ENCODE assay signal across 9 cellular contexts in genomic region chr13:107866666-107867623, GRCh38.
DNase-seq lines count a peak whose midpoint lies in the region; ATAC-seq and TF ChIP-seq lines count a peak whose summit lies in the region.
"Had no signal": no experiment of that assay in that cellular context is flagged by ENCODE, and none has a peak within 500 bp of the region (broad histone marks: within the 10 kb centered on the region; RNA-seq: fewer than 3 reads in every experiment).

No MANE protein-coding gene starts in this region.

- peaks cover 2% of the 10 kb centered on the region for H3K36me3 Mint-ChIP-seq in activated CD4-positive, alpha-beta T cell treated with anti-CD3 and anti-CD28 coated beads for 36 hours (ENCODE audit: low read depth)

- H3K4me3 ChIP-seq in fibroblast of pulmonary artery (replicated peaks; ENCODE audit: low read depth, low read length) = peak overlapping the region; percentile 58

- H3K27me3 Mint-ChIP-seq in activated CD4-positive, alpha-beta T cell treated with anti-CD3 and anti-CD28 coated beads for 36 hours = peaks cover 43% of the 10 kb centered on the region

- no peak overlapping the region for H3K27ac Mint-ChIP-seq in activated CD4-positive, alpha-beta T cell treated with anti-CD3 and anti-CD28 coated beads for 36 hours
- H3K27ac Mint-ChIP-seq: T-helper 1 cell treated with Interleukin-12 subunit alpha and Interleukin-12 subunit beta and Interleukin-4 antibody, amounts not matched to agents 30 μg/mL and 1 μg/mL, for 36 hours had no signal

- POLR2A ChIA-PET in activated CD4-positive, alpha-beta T cell treated with anti-CD3 and anti-CD28 coated beads for 36 hours (lab: Charles Lee) = no interaction called here

- no peak for TF ChIP-seq CTCF in fibroblast of pulmonary artery (IDR thresholded peaks at IDR 0.05; ENCODE audit: low read length, missing control alignments)

- CTCF ChIA-PET in activated CD4-positive, alpha-beta T cell treated with anti-CD3 and anti-CD28 coated beads for 36 hours (lab: Charles Lee) = interaction anchor here (1.1 kb wide), 1 partner anchor 8 kb away, joined by 3 read pairs; no protein-coding TSS in a partner anchor

- no peak for ATAC-seq in activated CD4-positive, alpha-beta T cell treated with anti-CD3 and anti-CD28 coated beads for 36 hours
- ATAC-seq in GM18502 (IDR thresholded peaks at IDR 0.05; ENCODE audit: poor library complexity, unreplicated experiment) = no peak

- DNase-seq in activated CD4-positive, alpha-beta T cell treated with anti-CD3 and anti-CD28 coated beads for 36 hours = peak; percentile 23
- no peak for DNase-seq in activated CD4-positive, alpha-beta T cell treated with anti-CD3 and anti-CD28 coated beads for 1 hour
- DNase-seq in SK-N-DZ (ENCODE audit: low spot score) = peak; percentile 53
- peak; percentile 39 for DNase-seq in fibroblast of pulmonary artery (ENCODE audit: low read depth)
- DNase-seq in posterior cingulate gyrus = peak; percentile 18 to 92 (median 50)
- DNase-seq in T-helper 9 cell = no peak
- DNase-seq in cerebellar nuclear complex (lab: John Stamatoyannopoulos, UW) = no peak

- intact Hi-C loops in activated CD4-positive, alpha-beta T cell treated with anti-CD3 and anti-CD28 coated beads for 36 hours (cut with DNase I, micrococcal nuclease) = loop anchor here in 1 of 2 experiments (5.0 to 10.0 kb wide), 2 partner anchors 288 to 655 kb away; no protein-coding TSS in a partner anchor
- intact Hi-C loops in posterior cingulate gyrus (cut with DNase I) = loop anchor here (5.0 kb wide), 1 partner anchor 495 kb away; no protein-coding TSS in a partner anchor

- peaks cover 8% of the 10 kb centered on the region for H3K4me1 Mint-ChIP-seq in activated CD4-positive, alpha-beta T cell treated with anti-CD3 and anti-CD28 coated beads for 36 hours

- H3K9me3 Mint-ChIP-seq in activated CD4-positive, alpha-beta T cell treated with anti-CD3 and anti-CD28 coated beads for 36 hours (ENCODE audit: low read depth) = no peaks in the 10 kb centered on the region

- H3K4me3 Mint-ChIP-seq in activated CD4-positive, alpha-beta T cell treated with anti-CD3 and anti-CD28 coated beads for 36 hours = peak overlapping the region; percentile 51

Comparison
In these comparisons a context has a peak if more than half of its experiments do, and no peak if none do; other contexts are left out.
1. DNase-seq: peak in activated CD4-positive, alpha-beta T cell treated with anti-CD3 and anti-CD28 coated beads for 36 hours (single experiment), SK-N-DZ (single experiment), fibroblast of pulmonary artery (single experiment) and posterior cingulate gyrus (10 of 10); none in activated CD4-positive, alpha-beta T cell treated with anti-CD3 and anti-CD28 coated beads for 1 hour (single experiment), T-helper 9 cell (single experiment) and cerebellar nuclear complex (0 of 2).